ENCODE assay signal across 8 cellular contexts in the genomic region with DNA sequence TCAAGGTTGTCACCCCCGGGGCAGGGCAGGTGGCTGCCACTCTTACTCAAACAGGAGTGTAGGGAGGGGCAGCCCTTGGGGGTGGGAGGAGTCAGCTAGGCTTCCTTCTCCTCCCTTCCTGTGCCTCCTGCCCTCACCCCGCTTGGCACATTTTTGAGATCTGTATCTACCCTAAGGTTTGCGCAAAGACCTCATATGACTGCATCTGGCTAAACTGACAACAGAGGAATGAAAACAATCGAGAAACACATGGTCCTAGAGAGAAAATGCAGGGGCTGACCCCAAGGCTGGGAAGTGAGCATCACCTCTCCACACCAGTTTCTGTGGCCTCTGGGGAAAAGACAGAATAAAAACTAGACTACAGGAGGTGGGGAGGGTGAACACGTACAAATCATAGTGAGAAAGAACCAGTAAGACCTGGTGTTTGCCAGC. TPM values are rescaled to one million over a fixed set of nuclear protein-coding genes. Genes with fewer than 3 reads are reported as not detected.
DNase-seq lines count a peak whose midpoint lies in the region; ATAC-seq, FAIRE-seq and TF ChIP-seq lines count a peak whose summit lies in the region.

No MANE protein-coding gene starts in this region.

- FAIRE-seq in GM12892 (lab: Jason Lieb, UNC) = peak; percentile 63

- POLR2A ChIA-PET in GM10248 (lab: Yijun Ruan, JAX) = no interaction called here

- no peaks in the 10 kb centered on the region for H3K9me3 ChIP-seq in MG63

- peak overlapping the region; percentile 78 for H3K27ac Mint-ChIP-seq in activated CD8-positive, alpha-beta memory T cell treated with anti-CD3 and anti-CD28 coated beads, Interleukin-2, amount 10 ng/mL, durations not matched to agents 7 days and 5 days
- H3K27ac Mint-ChIP-seq in natural killer cell treated with Interleukin-12 subunit alpha and Interleukin-12 subunit beta and Interleukin-15 and Interleukin-18, amount 100 ng/mL, for 72 hours = peak overlapping the region in 1 of 2 donors; percentile 20
- H3K27ac Mint-ChIP-seq in mesothelial cell of epicardium = no peak overlapping the region

- peaks cover 32% of the 10 kb centered on the region for H3K4me1 Mint-ChIP-seq in activated CD8-positive, alpha-beta memory T cell treated with anti-CD3 and anti-CD28 coated beads, Interleukin-2, amount 10 ng/mL, durations not matched to agents 7 days and 5 days
- peaks cover 9 to 14% of the 10 kb centered on the region in 2 donors for H3K4me1 Mint-ChIP-seq in natural killer cell treated with Interleukin-12 subunit alpha and Interleukin-12 subunit beta and Interleukin-15 and Interleukin-18, amount 100 ng/mL, for 72 hours (ENCODE audit: low read depth in 2 of 2)
- H3K4me1 Mint-ChIP-seq in mesothelial cell of epicardium = peaks cover 8% of the 10 kb centered on the region

- H3K4me3 Mint-ChIP-seq in activated CD8-positive, alpha-beta memory T cell treated with anti-CD3 and anti-CD28 coated beads, Interleukin-2, amount 10 ng/mL, durations not matched to agents 7 days and 5 days = peak overlapping the region; percentile 7
- peak overlapping the region; percentile 41 for H3K4me3 Mint-ChIP-seq in natural killer cell treated with Interleukin-12 subunit alpha and Interleukin-12 subunit beta and Interleukin-15 and Interleukin-18, amount 100 ng/mL, for 72 hours
- no peak overlapping the region for H3K4me3 Mint-ChIP-seq in mesothelial cell of epicardium

- no peak overlapping the region for H3K4me3 ChIP-seq in MG63

- DNase-seq in GM12892 (ENCODE audit: insufficient read length) (no peak), NCI-H128 (lab: John Stamatoyannopoulos, UW; ENCODE audit: unreplicated experiment) (peak; percentile 36), SK-N-DZ (ENCODE audit: low spot score) (no peak), MG63 (no peak), mesothelial cell of epicardium (ENCODE audit: low spot score in 2 of 2, unreplicated experiment in 2 of 2) (no peak), GM10248 (ENCODE audit: extremely low spot score) (no peak)
- DNase-seq in activated CD8-positive, alpha-beta memory T cell treated with anti-CD3 and anti-CD28 coated beads, Interleukin-2, amount 10 ng/mL, durations not matched to agents 7 days and 5 days = peak; percentile 88
- no peak for DNase-seq in natural killer cell treated with Interleukin-12 subunit alpha and Interleukin-12 subunit beta and Interleukin-15 and Interleukin-18, amount 100 ng/mL, for 72 hours (ENCODE audit: low spot score)

- peak; percentile 82 for ATAC-seq in activated CD8-positive, alpha-beta memory T cell treated with anti-CD3 and anti-CD28 coated beads, Interleukin-2, amount 10 ng/mL, durations not matched to agents 7 days and 5 days
- peak; percentile 26 to 68 for ATAC-seq in natural killer cell treated with Interleukin-12 subunit alpha and Interleukin-12 subunit beta and Interleukin-15 and Interleukin-18, amount 100 ng/mL, for 72 hours

- TF ChIP-seq CTCF in mesothelial cell of epicardium (IDR thresholded peaks at IDR 0.05; ENCODE audit: unreplicated experiment) (no peak), GM10248 (IDR thresholded peaks at IDR 0.05; ENCODE audit: control extremely low read depth, extremely low read depth, low read depth, missing control alignments) (no peak)

- TF ChIP-seq POLR2A in GM12892 (IDR thresholded peaks at IDR 0.05; ENCODE audit: low read depth, low read length) = no peak

- no peaks in the 10 kb centered on the region for H3K36me3 ChIP-seq in MG63

- H3K9me3 Mint-ChIP-seq in activated CD8-positive, alpha-beta memory T cell treated with anti-CD3 and anti-CD28 coated beads, Interleukin-2, amount 10 ng/mL, durations not matched to agents 7 days and 5 days (ENCODE audit: low read depth) = no peaks in the 10 kb centered on the region
- H3K9me3 Mint-ChIP-seq in natural killer cell treated with Interleukin-12 subunit alpha and Interleukin-12 subunit beta and Interleukin-15 and Interleukin-18, amount 100 ng/mL, for 72 hours = no peaks in the 10 kb centered on the region
- H3K9me3 Mint-ChIP-seq in mesothelial cell of epicardium = no peaks in the 10 kb centered on the region

- peaks cover 24% of the 10 kb centered on the region for H3K36me3 Mint-ChIP-seq in activated CD8-positive, alpha-beta memory T cell treated with anti-CD3 and anti-CD28 coated beads, Interleukin-2, amount 10 ng/mL, durations not matched to agents 7 days and 5 days
- no peaks in the 10 kb centered on the region for H3K36me3 Mint-ChIP-seq in natural killer cell treated with Interleukin-12 subunit alpha and Interleukin-12 subunit beta and Interleukin-15 and Interleukin-18, amount 100 ng/mL, for 72 hours
- H3K36me3 Mint-ChIP-seq in mesothelial cell of epicardium = no peaks in the 10 kb centered on the region

- no peaks in the 10 kb centered on the region for H3K27me3 Mint-ChIP-seq in activated CD8-positive, alpha-beta memory T cell treated with anti-CD3 and anti-CD28 coated beads, Interleukin-2, amount 10 ng/mL, durations not matched to agents 7 days and 5 days
- H3K27me3 Mint-ChIP-seq in natural killer cell treated with Interleukin-12 subunit alpha and Interleukin-12 subunit beta and Interleukin-15 and Interleukin-18, amount 100 ng/mL, for 72 hours = peaks cover 0 to 2% of the 10 kb centered on the region in 2 donors
- peaks cover 7% of the 10 kb centered on the region for H3K27me3 Mint-ChIP-seq in mesothelial cell of epicardium (ENCODE audit: low read depth)

- CTCF ChIA-PET in activated CD8-positive, alpha-beta memory T cell treated with anti-CD3 and anti-CD28 coated beads, Interleukin-2, amount 10 ng/mL, durations not matched to agents 7 days and 5 days (lab: Charles Lee) = interaction anchor here (0.9 to 2.9 kb wide), 24 partner anchors 10 to 347 kb away, joined by 3 to 63 read pairs (median 6); a partner anchor contains a TSS
- CTCF ChIA-PET in GM10248 (lab: Yijun Ruan, JAX) = interaction anchor here (0.9 to 1.5 kb wide), 8 partner anchors 10 to 212 kb away, joined by 3 to 7 read pairs (median 4); no protein-coding TSS in a partner anchor

- no peaks in the 10 kb centered on the region for H3K27me3 ChIP-seq in MG63

RNA-seq across cellular contexts. Expression of a gene that starts 28.1 kb away (rescaled TPM):
- polyA plus RNA-seq in GM12892 (2012; ENCODE audit: missing spikeins) = 3.8 TPM
- total RNA-seq in activated CD8-positive, alpha-beta memory T cell treated with anti-CD3 and anti-CD28 coated beads, Interleukin-2, amount 10 ng/mL, durations not matched to agents 7 days and 5 days = 10 to 100 TPM; 19.6 to 34.5 TPM
- 1 to 10 TPM; 1.8 to 9.1 TPM for total RNA-seq in natural killer cell treated with Interleukin-12 subunit alpha and Interleukin-12 subunit beta and Interleukin-15 and Interleukin-18, amount 100 ng/mL, for 72 hours
- polyA plus RNA-seq in SK-N-DZ (2014; cell fraction: cytosol; rRNA removed) = 0.98 and 11.7 TPM in 2 replicates
- polyA plus RNA-seq in SK-N-DZ (2014; cell fraction: nucleus; rRNA removed) = 0.64 and 3.8 TPM in 2 replicates
- total RNA-seq in MG63 (2014; rRNA removed; shearing (Covaris generic); ENCODE audit: low replicate concordance) = 0.12 and 0.43 TPM in 2 replicates
- 4.8 to 7.0 TPM (median 5.8 TPM) in 3 replicates for total RNA-seq in mesothelial cell of epicardium

Comparison
In these comparisons a context has a peak if more than half of its experiments do, and no peak if none do; other contexts are left out.
1. DNase-seq: peak in NCI-H128 (single experiment) and activated CD8-positive, alpha-beta memory T cell treated with anti-CD3 and anti-CD28 coated beads, Interleukin-2, amount 10 ng/mL, durations not matched to agents 7 days and 5 days (single experiment); none in GM12892 (single experiment), natural killer cell treated with Interleukin-12 subunit alpha and Interleukin-12 subunit beta and Interleukin-15 and Interleukin-18, amount 100 ng/mL, for 72 hours (single experiment), SK-N-DZ (single experiment), MG63 (single experiment), mesothelial cell of epicardium (0 of 2) and GM10248 (single experiment).